15 cellular contexts compared by ENCODE assay signal in the genomic region with DNA sequence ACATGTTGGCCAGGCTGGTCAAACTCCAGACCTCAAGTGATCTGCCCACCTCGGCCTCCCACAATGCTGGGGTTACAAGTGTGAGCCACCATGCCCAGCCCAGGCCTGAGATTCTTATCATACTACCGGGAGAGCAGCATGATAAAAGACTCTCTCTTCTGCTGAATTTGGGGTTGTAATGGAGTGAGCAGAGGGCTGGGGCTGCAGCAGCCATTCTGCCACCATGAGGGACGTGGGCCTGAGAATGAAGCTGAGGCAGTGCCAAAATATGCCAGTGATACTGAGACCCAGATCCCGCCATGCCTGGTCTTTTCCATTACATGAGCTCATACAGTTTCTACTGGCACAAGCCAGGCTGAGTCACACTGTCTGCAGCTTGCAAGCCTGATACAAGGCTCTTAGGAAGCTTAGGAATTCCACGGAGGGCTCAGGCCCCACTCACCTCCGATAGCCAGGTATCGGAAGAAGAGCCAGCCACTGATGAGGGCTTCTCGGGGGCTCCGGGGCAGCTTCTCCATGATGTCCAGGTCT. TPM values are rescaled to one million over a fixed set of nuclear protein-coding genes. Genes with fewer than 3 reads are reported as not detected.
DNase-seq lines count a peak whose midpoint lies in the region; ATAC-seq, FAIRE-seq and TF ChIP-seq lines count a peak whose summit lies in the region.
"Had no signal": no experiment of that assay in that cellular context is flagged by ENCODE, and none has a peak within 500 bp of the region (broad histone marks: within the 10 kb centered on the region; RNA-seq: fewer than 3 reads in every experiment).

No MANE protein-coding gene starts in this region.

- H3K9me3 ChIP-seq in astrocyte (ENCODE audit: insufficient read depth, low read depth, low read length): no peaks in the 10 kb centered on the region
- H3K9me3 ChIP-seq: esophagus squamous epithelium, mucosa of descending colon, thoracic aorta had no signal

- TF ChIP-seq CTCF in astrocyte (IDR thresholded peaks at IDR 0.05; ENCODE audit: insufficient read depth, low read depth, low read length): no peak
- no peak for TF ChIP-seq CTCF in foreskin fibroblast (IDR thresholded peaks at IDR 0.05; ENCODE audit: low read depth, low read length)

- H3K36me3 Mint-ChIP-seq in astrocyte (ENCODE audit: low read depth, unreplicated experiment): peaks cover 2% of the 10 kb centered on the region

- H3K36me3 ChIP-seq in astrocyte (ENCODE audit: insufficient read depth, low read length): no peaks in the 10 kb centered on the region

- H3K27me3 ChIP-seq in astrocyte (ENCODE audit: insufficient read depth, low read length): no peaks in the 10 kb centered on the region
- H3K27me3 ChIP-seq: esophagus squamous epithelium had no signal

- no peaks in the 10 kb centered on the region for H3K79me2 ChIP-seq in astrocyte (ENCODE audit: insufficient read depth, low read length)
- H3K79me2 ChIP-seq: parathyroid adenoma had no signal

- H3K27ac ChIP-seq in astrocyte (ENCODE audit: low read depth, low read length): peak overlapping the region; percentile 36
- H3K27ac ChIP-seq: esophagus squamous epithelium, parathyroid adenoma, thoracic aorta had no signal

- peaks cover 9% of the 10 kb centered on the region for H3K4me1 ChIP-seq in astrocyte (ENCODE audit: insufficient read depth, low read length)
- H3K4me1 ChIP-seq: parathyroid adenoma had no signal

- no peak for FAIRE-seq in astrocyte (lab: Jason Lieb, UNC)

- H3K4me1 Mint-ChIP-seq in astrocyte (ENCODE audit: low read depth, unreplicated experiment): peaks cover 7% of the 10 kb centered on the region

- peaks cover 10% of the 10 kb centered on the region for H3K27me3 Mint-ChIP-seq in astrocyte (ENCODE audit: low read depth, unreplicated experiment)
- H3K27me3 Mint-ChIP-seq: central memory CD8-positive, alpha-beta T cell had no signal

- ATAC-seq in Right ventricle myocardium inferior: no peak
- ATAC-seq in GM18519 (IDR thresholded peaks at IDR 0.05; ENCODE audit: low FRiP score, unreplicated experiment): no peak

- intact Hi-C loops in Right ventricle myocardium inferior (cut with DNase I): loop anchor here (1.0 kb wide), 1 partner anchor 68 kb away; no protein-coding TSS in a partner anchor
- intact Hi-C loops in cardiac septum (cut with DNase I): no loop called here
- intact Hi-C loops in head of caudate nucleus (cut with DNase I): no loop called here

- peaks cover 3% of the 10 kb centered on the region for H3K9me3 Mint-ChIP-seq in astrocyte (ENCODE audit: unreplicated experiment)
- H3K9me3 Mint-ChIP-seq: central memory CD8-positive, alpha-beta T cell had no signal

- no peak overlapping the region for H3K4me2 ChIP-seq in astrocyte (ENCODE audit: low read length)

- no peak overlapping the region for H3K9ac ChIP-seq in astrocyte (ENCODE audit: low read length)
- H3K9ac ChIP-seq: parathyroid adenoma had no signal

- H4K20me1 ChIP-seq in astrocyte (ENCODE audit: insufficient read depth, low read length): no peaks in the 10 kb centered on the region

- peak; percentile 62 for DNase-seq in Right ventricle myocardium inferior (ENCODE audit: missing footprints)
- no peak for DNase-seq in cardiac septum (ENCODE audit: low spot score)
- DNase-seq in astrocyte (ENCODE audit: low read depth): peak; percentile 82
- peak; percentile 45 to 69 for DNase-seq in foreskin fibroblast
- DNase-seq in NCI-H2081 treated with DMSO at 0.1 percent for 48 hours (lab: John Stamatoyannopoulos, UW): no peak
- no peak for DNase-seq in cortex of kidney (lab: John Stamatoyannopoulos, UW)
- DNase-seq in head of caudate nucleus: no peak
- DNase-seq: esophagus squamous epithelium, NCI-H187 had no signal

- H3K27ac Mint-ChIP-seq in astrocyte (ENCODE audit: unreplicated experiment): peak overlapping the region; percentile 88

- H3K4me3 Mint-ChIP-seq in astrocyte (ENCODE audit: unreplicated experiment): peak overlapping the region; percentile 9
- H3K4me3 Mint-ChIP-seq: central memory CD8-positive, alpha-beta T cell had no signal

- peak overlapping the region; percentile 10 for H2AFZ ChIP-seq in astrocyte (ENCODE audit: low read depth, low read length)

- H3K4me3 ChIP-seq in astrocyte (ENCODE audit: insufficient read depth, low read depth, low read length) (no peak overlapping the region), foreskin fibroblast (ENCODE audit: low read depth in 1 of 2, low read length in 2 of 2) (no peak overlapping the region)
- H3K4me3 ChIP-seq: esophagus squamous epithelium, mucosa of descending colon, thoracic aorta had no signal

RNA-seq across cellular contexts. Expression of gene P2RX1, which starts 19.6 kb away (rescaled TPM):
- 0.16 TPM for total RNA-seq in Right ventricle myocardium inferior
- 5.1 TPM for total RNA-seq in cardiac septum
- total RNA-seq in astrocyte: not detected in 2 replicates
- total RNA-seq: activated CD8-positive, alpha-beta memory T cell treated with anti-CD3 and anti-CD28 coated beads for 36 hours had no signal

RNA-seq across cellular contexts. Expression of gene ATP2A3, which starts 28.3 kb away (rescaled TPM):
- total RNA-seq in Right ventricle myocardium inferior (7.7 TPM), cardiac septum (8.9 TPM), astrocyte (1.5 and 1.8 TPM in 2 replicates)

RNA-seq across cellular contexts. Expression of gene CAMKK1, which starts 43.0 kb away (rescaled TPM):
- total RNA-seq in Right ventricle myocardium inferior: 3.8 TPM
- total RNA-seq in cardiac septum: 5.2 TPM
- 3.8 and 5.1 TPM in 2 replicates for total RNA-seq in astrocyte

Comparison
In these comparisons a context has a peak if more than half of its experiments do, and no peak if none do; other contexts are left out.
1. DNase-seq: peak in Right ventricle myocardium inferior (single experiment), astrocyte (single experiment) and foreskin fibroblast (2 of 2); none in cardiac septum (single experiment), NCI-H2081 treated with DMSO at 0.1 percent for 48 hours (single experiment), cortex of kidney (single experiment) and head of caudate nucleus (0 of 42).